In genomic region chr6:158032354-158032733, GRCh38 we compare ENCODE assay signal across 12 cellular contexts. TPM values are rescaled to one million over a fixed set of nuclear protein-coding genes. Genes with fewer than 3 reads are reported as not detected.
DNase-seq lines count a peak whose midpoint lies in the region; ATAC-seq, FAIRE-seq and TF ChIP-seq lines count a peak whose summit lies in the region.
"Had no signal": no experiment of that assay in that cellular context is flagged by ENCODE, and none has a peak within 500 bp of the region (broad histone marks: within the 10 kb centered on the region; RNA-seq: fewer than 3 reads in every experiment).

No MANE protein-coding gene starts in this region.

- H3K79me2 ChIP-seq in PC-9 (ENCODE audit: low read depth) = peaks cover 27% of the 10 kb centered on the region

- CTCF ChIA-PET in PC-9 (lab: Charles Lee) = no interaction called here

- H3K4me3 ChIP-seq in PC-9 (no peak overlapping the region), kidney (ENCODE audit: low read length in 2 of 2) (no peak overlapping the region), subcutaneous abdominal adipose tissue (ENCODE audit: low read depth in 1 of 5, low read length in 5 of 5) (peak overlapping the region in 1 of 5 donors; percentile 16)

- POLR2A ChIA-PET in PC-9 (lab: Charles Lee; ENCODE audit: unreplicated experiment) = no interaction called here

- DNase-seq in PC-9 (no peak), kidney (peak; percentile 36), NCI-H524 (lab: John Stamatoyannopoulos, UW) (no peak)
- DNase-seq: activated T-cell treated with anti-CD3 and anti-CD28 coated beads for 4 hours, COR-L47, midbrain, NCI-H146, NCI-H748 treated with DMSO at 0.1 percent for 48 hours had no signal

- H3K4me3 Mint-ChIP-seq in brain = no peak overlapping the region

- peak overlapping the region in 4 of 5 experiments; percentile 86 to 100 (median 92) for H3K27ac Mint-ChIP-seq in brain

- peak overlapping the region; percentile 64 for H3K27ac ChIP-seq in PC-9
- peak overlapping the region; percentile 29 to 69 for H3K27ac ChIP-seq in kidney (ENCODE audit: low read depth in 2 of 2, low read length in 2 of 2)
- peak overlapping the region; percentile 53 for H3K27ac ChIP-seq in subcutaneous abdominal adipose tissue (ENCODE audit: low read depth, low read length)

- H3K4me2 ChIP-seq in PC-9 = peak overlapping the region; percentile 61

- no peak overlapping the region for H2AFZ ChIP-seq in PC-9

- H3F3A ChIP-seq in PC-9 (ENCODE audit: insufficient read depth, low read depth) = peaks cover 26% of the 10 kb centered on the region

- TF ChIP-seq CTCF in PC-9 (conservative IDR thresholded peaks at IDR 0.05) (no peak), brain (conservative IDR thresholded peaks at IDR 0.05) (no peak), kidney (IDR thresholded peaks at IDR 0.05; ENCODE audit: borderline replicate concordance, extremely low read depth, insufficient read depth) (no peak)

- peaks cover 0 to 13% (median 5%) of the 10 kb centered on the region in 5 experiments for H3K9me3 Mint-ChIP-seq in brain

- BruUV-seq in PC-9 (replicated peaks; lab: Mats Ljungman, UMichigan) = no TSS peak

- H3K9me2 ChIP-seq in PC-9 (ENCODE audit: insufficient read depth) = no peaks in the 10 kb centered on the region

- H3K9me3 ChIP-seq in PC-9 (ENCODE audit: insufficient read depth, low read depth) = no peaks in the 10 kb centered on the region
- H3K9me3 ChIP-seq in kidney (ENCODE audit: control insufficient read depth in 1 of 2, low read length in 2 of 2) = no peaks in the 10 kb centered on the region
- H3K9me3 ChIP-seq in subcutaneous abdominal adipose tissue (ENCODE audit: control insufficient read depth in 5 of 5, low read length in 5 of 5) = no peaks in the 10 kb centered on the region

- peaks cover 4% of the 10 kb centered on the region for H3K27me3 Mint-ChIP-seq in brain

- H3K9ac ChIP-seq in kidney (ENCODE audit: low read length in 2 of 2) (no peak overlapping the region), subcutaneous abdominal adipose tissue (ENCODE audit: low read length in 5 of 5) (peak overlapping the region in 2 of 5 donors; percentile 1 to 26)

- H3K4me1 ChIP-seq in PC-9 (replicated peaks; ENCODE audit: insufficient read depth) (peaks cover 25% of the 10 kb centered on the region), kidney (ENCODE audit: control insufficient read depth in 1 of 2, insufficient read depth in 1 of 2, low read depth in 1 of 2, low read length in 2 of 2) (peaks cover 0 to 17% of the 10 kb centered on the region in 2 donors), subcutaneous abdominal adipose tissue (ENCODE audit: control insufficient read depth in 5 of 5, insufficient read depth in 5 of 5, low read length in 5 of 5) (peaks cover 13 to 34% (median 21%) of the 10 kb centered on the region in 5 donors)

- H3K36me3 Mint-ChIP-seq in brain = peaks cover 13% of the 10 kb centered on the region

- H3K36me3 ChIP-seq in PC-9 (ENCODE audit: low read depth) (peaks cover 14% of the 10 kb centered on the region; the same call in 1 of the 2 replicates), kidney (ENCODE audit: control insufficient read depth in 1 of 2, insufficient read depth in 2 of 2, low read length in 2 of 2) (no peaks in the 10 kb centered on the region), subcutaneous abdominal adipose tissue (ENCODE audit: control insufficient read depth in 5 of 5, insufficient read depth in 5 of 5, low read length in 5 of 5) (peaks cover 0 to 5% (median 0%) of the 10 kb centered on the region in 5 donors)

- H3K27me3 ChIP-seq in PC-9 (ENCODE audit: insufficient read depth, low read depth) (no peaks in the 10 kb centered on the region), subcutaneous abdominal adipose tissue (ENCODE audit: control insufficient read depth in 5 of 5, insufficient read depth in 4 of 5, low read length in 5 of 5) (peaks cover 0 to 2% (median 0%) of the 10 kb centered on the region in 5 donors)

- intact Hi-C loops in PC-9 (cut with micrococcal nuclease; ENCODE audit: unreplicated experiment) (loop anchor here (5.0 kb wide), 1 partner anchor 35 kb away; no protein-coding TSS in a partner anchor), kidney (cut with DNase I) (no loop called here)

- ATAC-seq in GM21786 (IDR thresholded peaks at IDR 0.05; ENCODE audit: unreplicated experiment) (no peak), GM21737 (IDR thresholded peaks at IDR 0.05; ENCODE audit: unreplicated experiment) (no peak)

- peaks cover 36% of the 10 kb centered on the region for H3K4me1 Mint-ChIP-seq in brain

- H4K20me1 ChIP-seq in PC-9 (ENCODE audit: insufficient read depth) = peaks cover 3% of the 10 kb centered on the region; the same call in 1 of the 2 replicates

- no peak for FAIRE-seq in kidney (lab: Jason Lieb, UNC)

RNA-seq across cellular contexts. Expression of gene SYNJ2, which starts 50.7 kb away (rescaled TPM):
- 30.3 and 39.4 TPM in 2 replicates for total RNA-seq in PC-9 (2021)
- 17.9 TPM for polyA plus RNA-seq in brain (ENCODE audit: insufficient read depth, low read depth, low replicate concordance)
- 15.8 TPM for total RNA-seq in kidney
- polyA plus RNA-seq in kidney (ENCODE audit: insufficient read depth, low read depth, low replicate concordance) = 1.7 TPM
